ENCODE assay signal across 1 cellular context in genomic region chr18:7616661-7617060, GRCh38.
TF ChIP-seq lines count a peak whose summit lies in the region.

No MANE protein-coding gene starts in this region.

TF ChIP-seq in HepG2, 621 proteins besides CTCF, POLR2A, EP300 and RAD21:
- TF ChIP-seq ZNF570 (CRISPR knock-in tag; IDR thresholded peaks at IDR 0.05; ENCODE audit: borderline replicate concordance) (no peak), HNF4A (CRISPR knock-in tag; IDR thresholded peaks at IDR 0.05) (no peak), TRAFD1 (CRISPR knock-in tag; IDR thresholded peaks at IDR 0.05; ENCODE audit: borderline replicate concordance) (no peak), SMAD9 (CRISPR knock-in tag; IDR thresholded peaks at IDR 0.05) (no peak), TAF15 (IDR thresholded peaks at IDR 0.05; ENCODE audit: low read depth, low read length, poor library complexity, severe bottlenecking) (no peak), ZNF768 (CRISPR knock-in tag; IDR thresholded peaks at IDR 0.05) (no peak), ZFP36 (IDR thresholded peaks at IDR 0.05; ENCODE audit: borderline replicate concordance, low read depth, low read length, partially characterized antibody) (no peak), FLYWCH1 (CRISPR knock-in tag; IDR thresholded peaks at IDR 0.05) (no peak), BRD4 (CRISPR knock-in tag; IDR thresholded peaks at IDR 0.05) (no peak), SIX1 (CRISPR knock-in tag; IDR thresholded peaks at IDR 0.05; ENCODE audit: borderline replicate concordance) (no peak)
- TF ChIP-seq, protein P1, sequence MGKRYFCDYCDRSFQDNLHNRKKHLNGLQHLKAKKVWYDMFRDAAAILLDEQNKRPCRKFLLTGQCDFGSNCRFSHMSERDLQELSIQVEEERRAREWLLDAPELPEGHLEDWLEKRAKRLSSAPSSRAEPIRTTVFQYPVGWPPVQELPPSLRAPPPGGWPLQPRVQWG (CRISPR knock-in tag; IDR thresholded peaks at IDR 0.05; ENCODE audit: borderline replicate concordance, low read depth) = no peak
